In genomic region chr15:62119224-62119925, GRCh38 we compare ENCODE assay signal across 8 cellular contexts. TPM values are rescaled to one million over a fixed set of nuclear protein-coding genes. Genes with fewer than 3 reads are reported as not detected.
DNase-seq lines count a peak whose midpoint lies in the region; ATAC-seq and FAIRE-seq lines count a peak whose summit lies in the region.

No MANE protein-coding gene starts in this region.

- H3K4me3 ChIP-seq in mesodermal cell (ENCODE audit: extremely low read depth, insufficient read depth, low read length, poor library complexity, severe bottlenecking) = no peak overlapping the region

- H3K4me1 ChIP-seq in mesodermal cell (ENCODE audit: control insufficient read depth, insufficient read depth, low read length, poor library complexity, severe bottlenecking) = peaks cover 4% of the 10 kb centered on the region

- no peak for ATAC-seq in HG03520 (IDR thresholded peaks at IDR 0.05; ENCODE audit: unreplicated experiment)

- DNase-seq in NCI-H748 (lab: John Stamatoyannopoulos, UW; ENCODE audit: unreplicated experiment) = peak; percentile 26
- DNase-seq in NCI-H748 treated with DMSO at 0.1 percent for 48 hours (lab: John Stamatoyannopoulos, UW) = no peak
- peak; percentile 87 for DNase-seq in RCC 7860 (ENCODE audit: low spot score)
- DNase-seq in dedifferentiated amniotic fluid mesenchymal stem cell (ENCODE audit: extremely low spot score) = peak; percentile 97
- no peak for DNase-seq in NCI-H187 treated with DMSO at 0.1 percent for 48 hours (lab: John Stamatoyannopoulos, UW)
- no peak for DNase-seq in KG1 (lab: John Stamatoyannopoulos, UW)

- peak overlapping the region; percentile 70 for H3K27ac ChIP-seq in mesodermal cell (ENCODE audit: low read depth, low read length, severe bottlenecking)

- 53 to 61% methylated on average over 3 of the region's 7 CpGs for WGBS in mesodermal cell (ENCODE audit: insufficient coverage in 2 of 2), 2 experiments

- no peaks in the 10 kb centered on the region for H3K9me3 ChIP-seq in mesodermal cell (ENCODE audit: control insufficient read depth, low read length)

- H3K36me3 ChIP-seq in mesodermal cell (ENCODE audit: control insufficient read depth, insufficient read depth, low read length) = no peaks in the 10 kb centered on the region

- peak; percentile 89 for FAIRE-seq in RCC 7860 (lab: Jason Lieb, UNC)

RNA-seq across cellular contexts. Expression of gene C2CD4B, which starts 45.7 kb away (rescaled TPM):
- 0.74 TPM for polyA plus RNA-seq in mesodermal cell (2013, experiment 1 of 2)
- polyA plus RNA-seq in mesodermal cell (2013, experiment 2 of 2) = 0.25 TPM

RNA-seq across cellular contexts. Expression of gene C2CD4A, which starts 52.6 kb away (rescaled TPM):
- polyA plus RNA-seq in mesodermal cell (2013, experiment 1 of 2) = not detected
- polyA plus RNA-seq in mesodermal cell (2013, experiment 2 of 2) = not detected

RNA-seq across cellular contexts. Expression of gene VPS13C, which starts 59.1 kb away (rescaled TPM):
- 9.7 TPM for polyA plus RNA-seq in mesodermal cell (2013, experiment 1 of 2)
- polyA plus RNA-seq in mesodermal cell (2013, experiment 2 of 2) = 10.1 TPM

Comparison
In these comparisons a context has a peak if more than half of its experiments do, and no peak if none do; other contexts are left out.
1. DNase-seq: peak in NCI-H748 (single experiment), RCC 7860 (single experiment) and dedifferentiated amniotic fluid mesenchymal stem cell (single experiment); none in NCI-H748 treated with DMSO at 0.1 percent for 48 hours (single experiment), NCI-H187 treated with DMSO at 0.1 percent for 48 hours (single experiment) and KG1 (single experiment).